19 cellular contexts compared by ENCODE assay signal in the genomic region with DNA sequence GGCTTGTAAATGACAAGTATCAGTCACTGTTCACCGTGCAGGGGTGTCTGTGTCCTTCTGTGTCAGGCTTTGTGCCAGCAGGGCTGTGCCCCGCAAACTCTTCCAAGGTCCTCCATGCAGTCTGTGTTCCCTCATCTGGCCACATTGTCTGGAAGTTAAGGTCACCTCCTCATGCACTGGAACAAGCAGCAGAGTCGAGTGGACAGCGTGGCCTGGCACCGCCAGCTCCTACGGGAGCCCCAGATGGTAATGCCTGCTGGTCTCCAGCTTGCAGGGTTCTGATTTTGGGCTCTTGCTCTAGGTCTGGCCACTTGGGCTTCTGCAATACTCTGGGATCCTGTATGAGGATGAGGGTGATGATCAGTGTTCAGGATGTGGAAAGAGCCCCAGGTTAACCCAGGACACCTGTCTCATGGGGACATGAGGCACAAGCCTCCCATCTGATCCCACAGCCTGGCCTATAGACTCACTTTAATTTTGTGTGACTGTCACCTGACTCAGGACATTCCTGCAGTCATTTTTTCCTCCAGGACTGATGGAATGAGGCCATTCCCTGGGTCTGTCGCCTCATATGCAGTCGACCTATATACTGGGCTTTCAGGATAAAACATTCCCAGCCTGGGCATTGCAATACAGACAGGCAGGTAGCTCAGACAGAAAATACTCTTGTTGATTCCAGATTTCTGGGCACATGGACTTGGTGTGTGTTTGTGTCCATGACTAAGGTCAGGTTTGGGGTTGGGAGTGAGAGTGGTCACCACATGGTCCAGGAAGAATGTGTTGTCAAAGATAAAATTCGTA.
DNase-seq lines count a peak whose midpoint lies in the region; ATAC-seq, FAIRE-seq and TF ChIP-seq lines count a peak whose summit lies in the region.
"Had no signal": no experiment of that assay in that cellular context is flagged by ENCODE, and none has a peak within 500 bp of the region (broad histone marks: within the 10 kb centered on the region; RNA-seq: fewer than 3 reads in every experiment).

No MANE protein-coding gene starts in this region.

- H3K9me3 ChIP-seq in K562 (replicated peaks; ENCODE audit: control insufficient read depth, insufficient read depth, low read depth, low read length) (no peaks in the 10 kb centered on the region), right lobe of liver (no peaks in the 10 kb centered on the region), colonic mucosa (no peaks in the 10 kb centered on the region)
- H3K9me3 ChIP-seq: BLaER1 treated with 17β-estradiol and CSF1 and Interleukin-3, amounts not matched to agents 10 nM and 100 nM; HAP-1 had no signal

- no peaks in the 10 kb centered on the region for H3K79me2 ChIP-seq in K562 (ENCODE audit: control insufficient read depth, insufficient read depth, low read length)

- H3K36me3 ChIP-seq in K562 (ENCODE audit: control insufficient read depth, insufficient read depth, low read length) (no peaks in the 10 kb centered on the region), right lobe of liver (no peaks in the 10 kb centered on the region), colonic mucosa (no peaks in the 10 kb centered on the region)
- H3K36me3 ChIP-seq: BLaER1 treated with 17β-estradiol and CSF1 and Interleukin-3, amounts not matched to agents 10 nM and 100 nM; HAP-1 had no signal

- H3K4me2 ChIP-seq in K562 (ENCODE audit: insufficient read depth, low read length), result no peak overlapping the region
- H3K4me2 ChIP-seq: BLaER1 treated with 17β-estradiol and CSF1 and Interleukin-3, amounts not matched to agents 10 nM and 100 nM had no signal

- TF ChIP-seq POLR2A in K562 (conservative IDR thresholded peaks at IDR 0.05) (no peak), right lobe of liver (IDR thresholded peaks at IDR 0.05) (no peak)

- ATAC-seq in K562 (no peak), right lobe of liver (peak in 3 of 4 donors; percentile 11 to 26 (median 25)), GM19455 (IDR thresholded peaks at IDR 0.05; ENCODE audit: unreplicated experiment) (no peak)

- CTCF ChIA-PET in K562 (lab: Yijun Ruan, JAX; ENCODE audit: low intra/inter-chr PET ratio), result interaction anchor here (0.6 kb wide), 1 partner anchor 262 kb away, joined by 3 read pairs; no protein-coding TSS in a partner anchor

- H3K4me3 ChIP-seq in K562 (no peak overlapping the region), right lobe of liver (no peak overlapping the region), colonic mucosa (no peak overlapping the region)
- H3K4me3 ChIP-seq: BLaER1 treated with 17β-estradiol and CSF1 and Interleukin-3, amounts not matched to agents 10 nM and 100 nM; HAP-1 had no signal

- H3K9me1 ChIP-seq in K562 (ENCODE audit: control insufficient read depth, insufficient read depth, low read length), result no peaks in the 10 kb centered on the region

- peaks cover 52 to 64% of the 10 kb centered on the region in 2 experiments for H3K27me3 ChIP-seq in K562 (ENCODE audit: control insufficient read depth in 2 of 2, insufficient read depth in 2 of 2, low read length in 2 of 2)
- H3K27me3 ChIP-seq in right lobe of liver, result no peaks in the 10 kb centered on the region
- no peaks in the 10 kb centered on the region for H3K27me3 ChIP-seq in colonic mucosa
- H3K27me3 ChIP-seq: BLaER1 treated with 17β-estradiol and CSF1 and Interleukin-3, amounts not matched to agents 10 nM and 100 nM had no signal

- in situ Hi-C loops in G401 (cut with HindIII; ENCODE audit: low sequenced_read_pairs) (no loop called here), K562 (cut with MboI) (no loop called here)

- POLR2A ChIA-PET in K562 (lab: Yijun Ruan, JAX), result interaction anchor here (0.6 to 10.8 kb wide), 15 partner anchors 10 to 530 kb away, joined by 3 to 121 read pairs (median 4); no protein-coding TSS in a partner anchor

- DNase-seq in G401 (ENCODE audit: low spot score) (peak; percentile 13), K562 (ENCODE audit: extremely low read depth in 1 of 4, low spot score in 3 of 4) (no peak), right lobe of liver (no peak), urothelium cell line (ENCODE audit: low spot score) (no peak), hepatic stellate cell (ENCODE audit: low spot score) (no peak), colonic mucosa (no peak)
- DNase-seq: CD8-positive, alpha-beta memory T cell; COR-L47; DMS 273 treated with DMSO at 0.1 percent for 48 hours; DMS53; DND-41; GDM1; KG1 had no signal

- no peak overlapping the region for H2AFZ ChIP-seq in K562 (ENCODE audit: low read depth, low read length)

- no peak for TF ChIP-seq RAD21 in K562 (CRISPR knock-in tag; conservative IDR thresholded peaks at IDR 0.05 in 1 of 2, IDR thresholded peaks at IDR 0.05 in 1 of 2)

- TF ChIP-seq EP300 in K562 (IDR thresholded peaks at IDR 0.05; ENCODE audit: low read length), result no peak

- FAIRE-seq in K562 (lab: Jason Lieb, UNC) (no peak), urothelium cell line (lab: Jason Lieb, UNC) (peak; percentile 30)
- FAIRE-seq: GM12892, GM18507 had no signal

- BruUV-seq in K562 (replicated peaks; lab: Mats Ljungman, UMichigan), result no TSS peak

- H3K9ac ChIP-seq in K562 (ENCODE audit: insufficient read depth in 1 of 2, low read depth in 2 of 2, low read length in 2 of 2) (peak overlapping the region in 1 of 2 experiments; percentile 12; a peak in 1 of 4 replicates), colonic mucosa (ENCODE audit: low read depth in 2 of 2, low read length in 2 of 2) (no peak overlapping the region)
- H3K9ac ChIP-seq: BLaER1 treated with 17β-estradiol and CSF1 and Interleukin-3, amounts not matched to agents 10 nM and 100 nM had no signal

- H3K27ac ChIP-seq in K562 (ENCODE audit: extremely low read depth, low read depth, low read length), result no peak overlapping the region
- no peak overlapping the region for H3K27ac ChIP-seq in right lobe of liver
- no peak overlapping the region for H3K27ac ChIP-seq in colonic mucosa
- H3K27ac ChIP-seq: BLaER1 treated with 17β-estradiol and CSF1 and Interleukin-3, amounts not matched to agents 10 nM and 100 nM; HL-60 had no signal

- H3K4me1 ChIP-seq in K562 (replicated peaks in 1 of 2; ENCODE audit: control insufficient read depth in 2 of 2, insufficient read depth in 2 of 2, low read length in 2 of 2) (no peaks in the 10 kb centered on the region), right lobe of liver (peaks cover 0 to 21% (median 6%) of the 10 kb centered on the region in 4 donors), colonic mucosa (no peaks in the 10 kb centered on the region)
- H3K4me1 ChIP-seq: HAP-1 had no signal

- 2% methylated on average over 9 of the region's 9 CpGs for WGBS in K562 (ENCODE audit: insufficient coverage, low coverage, missing lambda C conversion rate)
- 7% methylated on average over 1 of the region's 9 CpGs for WGBS in right lobe of liver (ENCODE audit: insufficient coverage, low coverage, low lambda C conversion rate, missing lambda C conversion rate)

- intact Hi-C loops in K562 (cut with micrococcal nuclease), result loop anchor here (10.0 kb wide), 1 partner anchor 64 kb away; no protein-coding TSS in a partner anchor
- intact Hi-C loops in right lobe of liver (cut with DNase I), result no loop called here
- intact Hi-C loops in colonic mucosa (cut with DNase I), result no loop called here

- TF ChIP-seq CTCF in K562 (IDR thresholded peaks at IDR 0.05 in 2 of 3, conservative IDR thresholded peaks at IDR 0.05 in 1 of 3; ENCODE audit: insufficient read depth in 2 of 3, low read depth in 1 of 3, low read length in 3 of 3) (no peak), right lobe of liver (IDR thresholded peaks at IDR 0.05) (no peak), colonic mucosa (IDR thresholded peaks at IDR 0.05) (no peak)

- peaks cover 28% of the 10 kb centered on the region for H4K20me1 ChIP-seq in K562 (replicated peaks; ENCODE audit: control insufficient read depth, insufficient read depth, low read length)
- H4K20me1 ChIP-seq: BLaER1 treated with 17β-estradiol and CSF1 and Interleukin-3, amounts not matched to agents 10 nM and 100 nM had no signal

TF ChIP-seq in K562, 482 proteins besides CTCF, POLR2A, EP300 and RAD21 (continues in another document):
- TF ChIP-seq PHF20 (IDR thresholded peaks at IDR 0.05; ENCODE audit: partially characterized antibody), result no peak
- TF ChIP-seq TSC22D4 (tag; IDR thresholded peaks at IDR 0.05), result no peak
- no peak for TF ChIP-seq MXI1 (IDR thresholded peaks at IDR 0.05; ENCODE audit: low read depth, low read length)
- TF ChIP-seq DPF2 (IDR thresholded peaks at IDR 0.05), result no peak
- TF ChIP-seq ZNF696 (CRISPR knock-in tag; conservative IDR thresholded peaks at IDR 0.05), result no peak
- no peak for TF ChIP-seq ZNF445 (CRISPR knock-in tag; IDR thresholded peaks at IDR 0.05; ENCODE audit: low read depth)
- no peak for TF ChIP-seq CHD2 (IDR thresholded peaks at IDR 0.05; ENCODE audit: low read depth, low read length)
- TF ChIP-seq, protein P1, sequence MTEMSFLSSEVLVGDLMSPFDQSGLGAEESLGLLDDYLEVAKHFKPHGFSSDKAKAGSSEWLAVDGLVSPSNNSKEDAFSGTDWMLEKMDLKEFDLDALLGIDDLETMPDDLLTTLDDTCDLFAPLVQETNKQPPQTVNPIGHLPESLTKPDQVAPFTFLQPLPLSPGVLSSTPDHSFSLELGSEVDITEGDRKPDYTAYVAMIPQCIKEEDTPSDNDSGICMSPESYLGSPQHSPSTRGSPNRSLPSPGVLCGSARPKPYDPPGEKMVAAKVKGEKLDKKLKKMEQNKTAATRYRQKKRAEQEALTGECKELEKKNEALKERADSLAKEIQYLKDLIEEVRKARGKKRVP (CRISPR knock-in tag; IDR thresholded peaks at IDR 0.05), result no peak
- no peak for TF ChIP-seq CC2D1A (IDR thresholded peaks at IDR 0.05)
- TF ChIP-seq SETDB1 (IDR thresholded peaks at IDR 0.05; ENCODE audit: low read length), result no peak
- peak; percentile 7; the same call in 1 of the 2 replicates for TF ChIP-seq HDAC6 (IDR thresholded peaks at IDR 0.05; ENCODE audit: low read depth, low read length)
- no peak for TF ChIP-seq POLR2AphosphoS2 (IDR thresholded peaks at IDR 0.05; ENCODE audit: low read length)
- no peak for TF ChIP-seq THRB (CRISPR knock-in tag; conservative IDR thresholded peaks at IDR 0.05)

Comparison
In these comparisons a context has a peak if more than half of its experiments do, and no peak if none do; other contexts are left out.
1. ATAC-seq: peak in right lobe of liver (3 of 4); none in K562 (single experiment) and GM19455 (single experiment).